In genomic region chr3:130111185-130111864, GRCh38 we compare ENCODE assay signal across 8 cellular contexts. TPM values are rescaled to one million over a fixed set of nuclear protein-coding genes. Genes with fewer than 3 reads are reported as not detected.
DNase-seq lines count a peak whose midpoint lies in the region; ATAC-seq and TF ChIP-seq lines count a peak whose summit lies in the region.

No MANE protein-coding gene starts in this region.

- CTCF ChIA-PET in BJ (lab: Yijun Ruan, JAX) = no interaction called here

- H3K27ac ChIP-seq in coronary artery = peak overlapping the region; percentile 48 to 92

- peak overlapping the region; percentile 99 for H3K27ac Mint-ChIP-seq in activated CD4-positive, alpha-beta T cell treated with anti-CD3 and anti-CD28 coated beads, Interleukin-2, amount 10 ng/mL, durations not matched to agents 24 days and 14 days

- H3K4me3 ChIP-seq in BJ (ENCODE audit: low read depth, low read length) (peak overlapping the region; percentile 80), coronary artery (peak overlapping the region; percentile 85)

- TF ChIP-seq CTCF in BJ (IDR thresholded peaks at IDR 0.05; ENCODE audit: insufficient read depth, low read depth, low read length) (no peak), coronary artery (IDR thresholded peaks at IDR 0.05) (no peak)

- no peaks in the 10 kb centered on the region for H3K36me3 Mint-ChIP-seq in activated CD4-positive, alpha-beta T cell treated with anti-CD3 and anti-CD28 coated beads, Interleukin-2, amount 10 ng/mL, durations not matched to agents 24 days and 14 days (ENCODE audit: low read depth)

- H3K27me3 Mint-ChIP-seq in activated CD4-positive, alpha-beta T cell treated with anti-CD3 and anti-CD28 coated beads, Interleukin-2, amount 10 ng/mL, durations not matched to agents 24 days and 14 days = peaks cover 2% of the 10 kb centered on the region

- H3K4me1 Mint-ChIP-seq in activated CD4-positive, alpha-beta T cell treated with anti-CD3 and anti-CD28 coated beads, Interleukin-2, amount 10 ng/mL, durations not matched to agents 24 days and 14 days = peaks cover 13% of the 10 kb centered on the region

- no peaks in the 10 kb centered on the region for H3K9me3 Mint-ChIP-seq in activated CD4-positive, alpha-beta T cell treated with anti-CD3 and anti-CD28 coated beads, Interleukin-2, amount 10 ng/mL, durations not matched to agents 24 days and 14 days

- no peaks in the 10 kb centered on the region for H3K27me3 ChIP-seq in BJ (ENCODE audit: control insufficient read depth, insufficient read depth, low read length)

- intact Hi-C loops in activated CD4-positive, alpha-beta T cell treated with anti-CD3 and anti-CD28 coated beads, Interleukin-2, amount 10 ng/mL, durations not matched to agents 24 days and 14 days (cut with micrococcal nuclease) = loop anchor here (2.0 to 5.0 kb wide), 3 partner anchors 219 to 1271 kb away; partner anchors contain the start of genes ATP2C1, NUDT16 and TMCC1

- POLR2A ChIA-PET in BJ (lab: Charles Lee) = interaction anchor here (0.5 to 1.0 kb wide), 5 partner anchors 169 to 576 kb away, joined by 3 to 20 read pairs (median 5); no protein-coding TSS in a partner anchor

- peak; percentile 100 for ATAC-seq in GM19324 (IDR thresholded peaks at IDR 0.05; ENCODE audit: low FRiP score, unreplicated experiment)
- peak; percentile 99 for ATAC-seq in HG03460 (IDR thresholded peaks at IDR 0.05; ENCODE audit: unreplicated experiment)

- peaks cover 4% of the 10 kb centered on the region for H3K36me3 ChIP-seq in BJ (ENCODE audit: control insufficient read depth, insufficient read depth, low read length)

- peak; percentile 94 for DNase-seq in BJ (ENCODE audit: low read depth)
- DNase-seq in NCI-H524 treated with DMSO at 0.1 percent for 48 hours (lab: John Stamatoyannopoulos, UW) = peak; percentile 93
- peak; percentile 100 for DNase-seq in activated CD4-positive, alpha-beta T cell treated with anti-CD3 and anti-CD28 coated beads, Interleukin-2, amount 10 ng/mL, durations not matched to agents 24 days and 14 days
- DNase-seq in coronary artery (ENCODE audit: low spot score) = peak; percentile 99
- DNase-seq in left kidney (ENCODE audit: low read depth, low spot score) = peak; percentile 99
- peak; percentile 99 for DNase-seq in stimulated activated CD4-positive, alpha-beta T cell treated with anti-CD3 and anti-CD28 coated beads, Interleukin-1b, Interleukin-23, amount 100 ng/mL, for 48 hours

- peak overlapping the region; percentile 97 for H3K4me3 Mint-ChIP-seq in activated CD4-positive, alpha-beta T cell treated with anti-CD3 and anti-CD28 coated beads, Interleukin-2, amount 10 ng/mL, durations not matched to agents 24 days and 14 days

RNA-seq across cellular contexts. Expression of gene ALG1L2, which starts 29.7 kb away (rescaled TPM):
- 0.33 TPM in 1 of 2 replicates, not detected in the other for polyA plus RNA-seq in BJ (2011; rRNA removed)
- polyA minus RNA-seq in BJ (2011; rRNA and poly(A)+ RNA removed) = 0.38 and 0.46 TPM in 2 replicates
- not detected in 2 replicates for total RNA-seq in activated CD4-positive, alpha-beta T cell treated with anti-CD3 and anti-CD28 coated beads, Interleukin-2, amount 10 ng/mL, durations not matched to agents 24 days and 14 days

Comparison
In these comparisons a context has a peak if more than half of its experiments do, and no peak if none do; other contexts are left out.
1. Peak in every context shown above with its lines: DNase-seq, ATAC-seq, H3K4me3 ChIP-seq and H3K27ac ChIP-seq.